ENCODE assay signal across 16 cellular contexts in the genomic region with DNA sequence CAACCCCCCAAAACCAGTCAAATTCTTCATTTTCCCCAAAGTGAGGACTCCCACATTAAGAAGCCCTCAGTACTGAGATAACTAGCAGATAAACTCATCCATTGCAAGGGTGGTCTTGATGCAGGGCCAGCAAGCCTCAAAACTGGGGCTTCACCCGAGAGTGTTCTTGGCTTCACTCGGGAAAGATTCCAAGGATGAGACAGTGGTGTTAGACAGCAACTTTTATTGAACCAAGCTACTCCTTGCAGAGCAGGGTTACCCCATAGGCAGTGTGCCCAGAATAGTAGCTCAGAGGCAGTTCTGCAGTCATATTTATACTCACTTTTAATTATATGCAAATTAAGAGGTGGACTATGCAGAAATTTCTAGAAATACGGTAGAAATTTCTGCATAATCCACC. TPM values are rescaled to one million over a fixed set of nuclear protein-coding genes. Genes with fewer than 3 reads are reported as not detected.
DNase-seq lines count a peak whose midpoint lies in the region; ATAC-seq lines count a peak whose summit lies in the region.
"Had no signal": no experiment of that assay in that cellular context is flagged by ENCODE, and none has a peak within 500 bp of the region (broad histone marks: within the 10 kb centered on the region; RNA-seq: fewer than 3 reads in every experiment).

No MANE protein-coding gene starts in this region.

- no peaks in the 10 kb centered on the region for H3K36me3 Mint-ChIP-seq in CD4-positive, alpha-beta memory T cell
- no peaks in the 10 kb centered on the region for H3K36me3 Mint-ChIP-seq in IgD-negative memory B cell
- H3K36me3 Mint-ChIP-seq in central memory CD8-positive, alpha-beta T cell (ENCODE audit: insufficient read depth): peaks cover 9% of the 10 kb centered on the region
- no peaks in the 10 kb centered on the region for H3K36me3 Mint-ChIP-seq in stimulated activated memory B cell treated with anti-CD40 and anti-IgM and Interleukin-4, amounts not matched to agents 10 μg/mL and 1 μg/mL and 100 μg/mL, for 72 hours
- H3K36me3 Mint-ChIP-seq: CD8-positive, alpha-beta T cell had no signal

- DNase-seq in CD4-positive, alpha-beta memory T cell: no peak
- DNase-seq in central memory CD8-positive, alpha-beta T cell (ENCODE audit: low spot score in 2 of 2): no peak
- DNase-seq in activated T-cell treated with anti-CD3 and anti-CD28 coated beads for 4 hours: no peak
- DNase-seq: AML-193; CD8-positive, alpha-beta T cell; H9; NCI-H187; NCI-H226; NCI-H526 had no signal

- CTCF ChIA-PET in CD4-positive, alpha-beta memory T cell (lab: Charles Lee; ENCODE audit: partially characterized antibody): interaction anchor here (0.9 to 2.4 kb wide), 7 partner anchors 9 to 90 kb away, joined by 3 to 10 read pairs (median 6); no protein-coding TSS in a partner anchor

- no peak overlapping the region for H3K27ac ChIP-seq in CD4-positive, alpha-beta memory T cell (ENCODE audit: low read depth, low read length)
- H3K27ac ChIP-seq: SJSA1 had no signal

- POLR2A ChIA-PET in CD4-positive, alpha-beta memory T cell (lab: Charles Lee; ENCODE audit: partially characterized antibody): interaction anchor here (2.4 to 2.7 kb wide), 2 partner anchors 45 to 350 kb away, joined by 11 to 15 read pairs; a partner anchor contains a TSS

- peaks cover 0 to 6% (median 4%) of the 10 kb centered on the region in 8 donors for H3K9me3 Mint-ChIP-seq in CD4-positive, alpha-beta memory T cell
- H3K9me3 Mint-ChIP-seq in IgD-negative memory B cell: peaks cover 0 to 10% (median 4%) of the 10 kb centered on the region in 3 donors
- H3K9me3 Mint-ChIP-seq in central memory CD8-positive, alpha-beta T cell: no peaks in the 10 kb centered on the region
- H3K9me3 Mint-ChIP-seq in stimulated activated memory B cell treated with anti-CD40 and anti-IgM and Interleukin-4, amounts not matched to agents 10 μg/mL and 1 μg/mL and 100 μg/mL, for 72 hours: no peaks in the 10 kb centered on the region
- H3K9me3 Mint-ChIP-seq: H9 had no signal

- no peak overlapping the region for H3K4me3 ChIP-seq in CD4-positive, alpha-beta memory T cell (ENCODE audit: low read length in 2 of 2)
- H3K4me3 ChIP-seq: SJSA1 had no signal

- H3K27me3 Mint-ChIP-seq in CD4-positive, alpha-beta memory T cell: no peaks in the 10 kb centered on the region
- H3K27me3 Mint-ChIP-seq in IgD-negative memory B cell: no peaks in the 10 kb centered on the region
- H3K27me3 Mint-ChIP-seq in central memory CD8-positive, alpha-beta T cell: no peaks in the 10 kb centered on the region
- H3K27me3 Mint-ChIP-seq in stimulated activated memory B cell treated with anti-CD40 and anti-IgM and Interleukin-4, amounts not matched to agents 10 μg/mL and 1 μg/mL and 100 μg/mL, for 72 hours: no peaks in the 10 kb centered on the region

- H3K36me3 ChIP-seq in CD4-positive, alpha-beta memory T cell (ENCODE audit: insufficient read depth, low read length): no peaks in the 10 kb centered on the region
- H3K36me3 ChIP-seq: SJSA1 had no signal

- H3K9me3 ChIP-seq in CD4-positive, alpha-beta memory T cell (ENCODE audit: control insufficient read depth in 1 of 2, low read length in 2 of 2): no peaks in the 10 kb centered on the region
- H3K9me3 ChIP-seq: SJSA1 had no signal

- peak overlapping the region in 6 of 7 donors; percentile 19 to 99 (median 88) for H3K27ac Mint-ChIP-seq in CD4-positive, alpha-beta memory T cell
- peak overlapping the region; percentile 91 to 99 (median 97) for H3K27ac Mint-ChIP-seq in IgD-negative memory B cell
- no peak overlapping the region for H3K27ac Mint-ChIP-seq in central memory CD8-positive, alpha-beta T cell (ENCODE audit: low read depth)
- peak overlapping the region; percentile 100 for H3K27ac Mint-ChIP-seq in stimulated activated memory B cell treated with anti-CD40 and anti-IgM and Interleukin-4, amounts not matched to agents 10 μg/mL and 1 μg/mL and 100 μg/mL, for 72 hours
- H3K27ac Mint-ChIP-seq: H9 had no signal

- peaks cover 43% of the 10 kb centered on the region for H3K4me1 ChIP-seq in CD4-positive, alpha-beta memory T cell (ENCODE audit: insufficient read depth, low read length)
- H3K4me1 ChIP-seq: SJSA1 had no signal

- ATAC-seq in central memory CD8-positive, alpha-beta T cell (replicated peaks; ENCODE audit: extremely low read depth, poor library complexity, severe bottlenecking): no peak
- ATAC-seq in stimulated activated memory B cell treated with anti-CD40 and anti-IgM and Interleukin-4, amounts not matched to agents 10 μg/mL and 1 μg/mL and 100 μg/mL, for 72 hours: no peak
- ATAC-seq in HG03139 (IDR thresholded peaks at IDR 0.05; ENCODE audit: unreplicated experiment) (no peak), HG02973 (IDR thresholded peaks at IDR 0.05; ENCODE audit: unreplicated experiment) (no peak)
- ATAC-seq: CD8-positive, alpha-beta T cell; Panc1 had no signal

- intact Hi-C loops in CD4-positive, alpha-beta memory T cell (cut with micrococcal nuclease): loop anchor here (10.0 kb wide), 2 partner anchors 207 to 233 kb away; a partner anchor contains a TSS

- peak overlapping the region in 1 of 8 donors; percentile 2 for H3K4me3 Mint-ChIP-seq in CD4-positive, alpha-beta memory T cell
- H3K4me3 Mint-ChIP-seq in IgD-negative memory B cell: peak overlapping the region in 2 of 4 donors; percentile 15 to 55
- peak overlapping the region; percentile 30 for H3K4me3 Mint-ChIP-seq in central memory CD8-positive, alpha-beta T cell
- H3K4me3 Mint-ChIP-seq in stimulated activated memory B cell treated with anti-CD40 and anti-IgM and Interleukin-4, amounts not matched to agents 10 μg/mL and 1 μg/mL and 100 μg/mL, for 72 hours: no peak overlapping the region
- H3K4me3 Mint-ChIP-seq: CD8-positive, alpha-beta T cell; H9; T-helper 1 cell treated with Interleukin-12 subunit alpha and Interleukin-12 subunit beta and Interleukin-4 antibody, amounts not matched to agents 30 μg/mL and 1 μg/mL, for 36 hours had no signal

- H3K4me1 Mint-ChIP-seq in CD4-positive, alpha-beta memory T cell: peaks cover 36 to 60% (median 42%) of the 10 kb centered on the region in 4 donors
- H3K4me1 Mint-ChIP-seq in IgD-negative memory B cell: peaks cover 35 to 54% (median 45%) of the 10 kb centered on the region in 3 donors
- peaks cover 50% of the 10 kb centered on the region for H3K4me1 Mint-ChIP-seq in central memory CD8-positive, alpha-beta T cell
- H3K4me1 Mint-ChIP-seq in stimulated activated memory B cell treated with anti-CD40 and anti-IgM and Interleukin-4, amounts not matched to agents 10 μg/mL and 1 μg/mL and 100 μg/mL, for 72 hours: peaks cover 53% of the 10 kb centered on the region

- H3K27me3 ChIP-seq in CD4-positive, alpha-beta memory T cell (ENCODE audit: insufficient read depth, low read length): no peaks in the 10 kb centered on the region

RNA-seq across cellular contexts. Expression of a gene that starts 15.8 kb away (rescaled TPM):
- 1 to 10 TPM; 5.8 to 6.7 TPM for total RNA-seq in CD4-positive, alpha-beta memory T cell
- 1 to 10 TPM in 1 of 2 donors, not detected in 1; 4.7 TPM for polyA plus RNA-seq in CD4-positive, alpha-beta memory T cell
- 377 TPM for polyA plus RNA-seq in IgD-negative memory B cell
- total RNA-seq: SJSA1 had no signal

RNA-seq across cellular contexts. Expression of a gene that starts 31.7 kb away (rescaled TPM):
- 10 to 100 TPM; 14.2 to 14.3 TPM for total RNA-seq in CD4-positive, alpha-beta memory T cell
- 10 to 100 TPM in 1 of 2 donors, 1 to 10 TPM in 1; 6.9 to 31.6 TPM for polyA plus RNA-seq in CD4-positive, alpha-beta memory T cell
- 1,928 TPM for polyA plus RNA-seq in IgD-negative memory B cell
- total RNA-seq: SJSA1 had no signal

RNA-seq across cellular contexts. Expression of a gene that starts 45.1 kb away (rescaled TPM):
- total RNA-seq in CD4-positive, alpha-beta memory T cell: 1 to 10 TPM; 6.3 to 9.9 TPM
- polyA plus RNA-seq in CD4-positive, alpha-beta memory T cell: 10 to 100 TPM in 1 of 2 donors, 1 to 10 TPM in 1; 1.4 to 11.1 TPM
- polyA plus RNA-seq in IgD-negative memory B cell: 155 TPM
- total RNA-seq: SJSA1 had no signal

Comparison
In these comparisons a context has a peak if more than half of its experiments do, and no peak if none do; other contexts are left out.
1. RNA of a gene that starts 15.8 kb away (polyA plus RNA-seq): 377 TPM in IgD-negative memory B cell (single experiment); 4.7 TPM in CD4-positive, alpha-beta memory T cell; every median in the first group is over 10 times any median in the second.
2. RNA of a gene that starts 31.7 kb away (polyA plus RNA-seq): 1,928 TPM in IgD-negative memory B cell (single experiment); 6.9 to 31.6 TPM in CD4-positive, alpha-beta memory T cell; every median in the first group is over 10 times any median in the second.
3. RNA of a gene that starts 45.1 kb away (polyA plus RNA-seq): 155 TPM in IgD-negative memory B cell (single experiment); 1.4 to 11.1 TPM in CD4-positive, alpha-beta memory T cell; every median in the first group is over 10 times any median in the second.